In the genomic region with DNA sequence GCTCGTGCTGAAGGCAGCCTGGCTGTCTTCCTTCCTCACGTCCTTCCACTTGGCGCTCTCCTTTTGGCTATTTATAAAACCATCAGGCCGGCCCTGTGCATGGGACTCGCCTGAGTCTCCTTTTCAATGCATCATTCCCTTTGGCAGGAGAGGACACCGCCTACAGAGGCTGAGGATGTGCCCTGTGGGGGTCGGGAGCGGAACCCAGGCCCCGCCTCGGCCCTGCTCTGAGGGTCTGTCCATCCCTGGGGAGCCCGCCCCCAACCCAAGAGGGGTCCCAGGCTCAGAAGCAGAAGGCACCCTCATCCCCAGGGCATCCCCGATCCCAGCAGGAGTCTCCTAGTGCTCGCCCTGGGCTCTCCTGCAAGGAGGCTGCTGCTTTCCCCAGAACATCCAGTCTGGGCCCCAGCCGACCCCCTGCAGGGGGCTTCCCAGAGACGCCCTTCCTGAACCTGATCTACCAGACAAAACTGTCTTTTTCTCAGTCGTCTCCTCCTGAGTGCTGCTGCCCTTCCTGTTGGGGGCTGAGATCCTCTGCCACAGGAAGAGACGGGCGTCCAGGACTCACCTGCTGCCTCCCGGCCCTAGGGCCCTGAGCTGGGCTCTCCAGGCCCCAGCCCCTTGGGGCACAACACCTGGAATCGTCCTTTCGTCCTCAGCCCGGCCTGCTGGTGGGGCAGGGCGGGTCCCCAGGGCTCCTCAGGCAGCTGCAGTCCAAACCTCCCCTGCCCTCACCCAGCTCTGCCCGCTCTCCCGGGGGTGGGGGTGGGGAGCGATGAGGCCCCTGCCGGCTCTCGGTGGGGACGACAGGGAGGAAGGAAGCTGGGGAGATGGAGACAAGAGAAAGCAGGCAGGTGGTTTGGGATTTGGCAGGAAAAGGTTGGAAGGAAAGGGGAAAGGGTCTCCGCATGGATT, we compare ENCODE assay signal across 23 cellular contexts. TPM values are rescaled to one million over a fixed set of nuclear protein-coding genes. Genes with fewer than 3 reads are reported as not detected.
"Had no signal": no experiment of that assay in that cellular context is flagged by ENCODE, and none has a peak within 500 bp of the region (broad histone marks: within the 10 kb centered on the region; RNA-seq: fewer than 3 reads in every experiment).

No MANE protein-coding gene starts in this region.

- H3K27ac ChIP-seq: brain microvascular endothelial cell, coronary artery, gastrocnemius medialis, left ventricle myocardium inferior, tibial artery had no signal

- H3K27ac Mint-ChIP-seq: activated naive CD4-positive, alpha-beta T cell treated with anti-CD3 and anti-CD28 coated beads for 36 hours; activated naive CD8-positive, alpha-beta T cell treated with anti-CD3 and anti-CD28 coated beads, Interleukin-2, amount 50 U/mL, for 24 hours; progenitor cell of endocrine pancreas had no signal

- H3K9me3 ChIP-seq: gastrocnemius medialis, left ventricle myocardium inferior, tibial artery had no signal

- ATAC-seq: activated naive CD8-positive, alpha-beta T cell treated with anti-CD3 and anti-CD28 coated beads, Interleukin-2, amount 50 U/mL, for 24 hours; activated T-cell treated with anti-CD3 and anti-CD28 coated beads, Interleukin-2, amount 50 U/mL, for 4 hours; gastrocnemius medialis had no signal

- H3K36me3 ChIP-seq: brain microvascular endothelial cell, gastrocnemius medialis, left ventricle myocardium inferior, tibial artery had no signal

- H3K4me3 Mint-ChIP-seq: activated naive CD4-positive, alpha-beta T cell treated with anti-CD3 and anti-CD28 coated beads for 36 hours; activated naive CD8-positive, alpha-beta T cell treated with anti-CD3 and anti-CD28 coated beads, Interleukin-2, amount 50 U/mL, for 24 hours; activated T-cell treated with anti-CD3 and anti-CD28 coated beads, Interleukin-2, amount 50 U/mL, for 4 hours had no signal

- DNase-seq: activated CD4-positive, alpha-beta T cell treated with anti-CD3 and anti-CD28 coated beads, Interleukin-2, amount 50 U/mL, for 1 hour; activated CD8-positive, alpha-beta memory T cell treated with anti-CD3 and anti-CD28 coated beads, Interleukin-2, amount 50 U/mL, for 4 hours; activated naive CD4-positive, alpha-beta T cell treated with anti-CD3 and anti-CD28 coated beads for 36 hours; activated T-cell treated with anti-CD3 and anti-CD28 coated beads, Interleukin-2, amount 50 U/mL, for 4 hours; aorta; brain microvascular endothelial cell; erythroblast; gastrocnemius medialis; head of caudate nucleus; kidney glomerular epithelial cell; left ventricle myocardium inferior; stimulated activated CD4-positive, alpha-beta T cell treated with anti-CD3 and anti-CD28 coated beads, Interleukin-12 subunit alpha, Interleukin-12 subunit beta, amount 100 ng/mL, for 4 hours; stimulated activated CD4-positive, alpha-beta T cell treated with anti-CD3 and anti-CD28 coated beads, Interleukin-1b, Interleukin-23, amount 100 ng/mL, for 48 hours; stimulated activated CD8-positive, alpha-beta memory T cell treated with anti-CD3 and anti-CD28 coated beads, Interleukin-4, amount 100 ng/mL, for 48 hours; stimulated activated naive CD4-positive, alpha-beta T cell; substantia nigra; T1000; tibial artery had no signal

- H3K9me3 Mint-ChIP-seq: activated naive CD4-positive, alpha-beta T cell treated with anti-CD3 and anti-CD28 coated beads for 36 hours; activated naive CD8-positive, alpha-beta T cell treated with anti-CD3 and anti-CD28 coated beads, Interleukin-2, amount 50 U/mL, for 24 hours; activated T-cell treated with anti-CD3 and anti-CD28 coated beads, Interleukin-2, amount 50 U/mL, for 4 hours had no signal

- H3K4me1 Mint-ChIP-seq: activated naive CD8-positive, alpha-beta T cell treated with anti-CD3 and anti-CD28 coated beads, Interleukin-2, amount 50 U/mL, for 24 hours had no signal

- H3K4me3 ChIP-seq: coronary artery, gastrocnemius medialis, left ventricle myocardium inferior, tibial artery had no signal

- H3K4me1 ChIP-seq: gastrocnemius medialis, tibial artery had no signal

- H3K27me3 ChIP-seq: brain microvascular endothelial cell, gastrocnemius medialis had no signal

RNA-seq across cellular contexts. Expression of a gene that starts 36.8 kb away (rescaled TPM):
- total RNA-seq: mononuclear cell, osteoblast had no signal
